In the genomic region with DNA sequence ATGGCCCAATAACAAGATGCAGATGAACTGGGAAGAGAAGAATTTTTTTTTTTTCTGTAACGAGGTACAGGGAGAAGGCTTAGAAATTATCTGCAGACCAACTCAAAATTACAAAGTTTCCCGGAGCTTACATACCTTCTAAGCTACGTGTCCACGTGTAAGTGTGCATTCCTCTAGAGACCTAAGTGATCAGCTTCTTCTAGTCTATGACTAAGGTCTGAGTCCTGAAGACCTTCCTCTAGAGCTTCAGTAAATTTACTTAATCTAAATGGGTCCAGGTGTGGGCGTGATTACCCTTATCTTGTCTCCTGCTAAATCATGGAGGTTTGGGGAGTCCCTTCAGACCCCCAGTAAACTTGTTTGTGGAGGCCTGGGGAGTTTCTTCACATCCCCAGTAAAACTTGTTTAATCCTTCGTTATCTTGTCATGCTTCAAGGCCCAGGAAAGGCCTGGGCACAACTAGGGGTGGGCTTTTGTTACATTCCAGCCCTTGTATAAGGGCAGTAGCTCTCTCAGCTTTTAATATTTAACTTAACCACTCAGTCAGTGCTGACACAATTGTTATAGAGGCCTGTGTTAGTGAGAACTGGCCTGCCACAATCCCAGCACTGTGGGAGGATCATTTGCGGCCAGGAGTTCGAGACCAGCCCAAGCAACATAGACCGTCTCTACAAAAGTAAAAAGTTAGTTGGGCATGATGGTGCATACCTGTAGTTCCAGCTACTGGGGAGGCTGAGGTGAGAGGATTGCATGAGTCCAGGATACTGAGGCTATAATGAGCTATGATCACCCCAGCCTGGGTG, we compare ENCODE assay signal across 22 cellular contexts.
A peak's percentile ranks its signal among the peaks of the same experiment; 100 is the strongest.
DNase-seq lines count a peak whose midpoint lies in the region; ATAC-seq, FAIRE-seq and TF ChIP-seq lines count a peak whose summit lies in the region.
"Had no signal": no experiment of that assay in that cellular context is flagged by ENCODE, and none has a peak within 500 bp of the region (broad histone marks: within the 10 kb centered on the region; RNA-seq: fewer than 3 reads in every experiment).

No MANE protein-coding gene starts in this region.

- peak overlapping the region; percentile 98 for H3K27ac ChIP-seq in OCI-LY7 (ENCODE audit: low read depth, low read length, poor library complexity, severe bottlenecking)
- peak overlapping the region; percentile 87 for H3K27ac ChIP-seq in keratinocyte (ENCODE audit: control insufficient read depth, insufficient read depth, low read length)
- H3K27ac ChIP-seq: HL-60, SJSA1 had no signal

- no peak for ATAC-seq in left cardiac atrium
- ATAC-seq: PC-3 had no signal

- H3K9me3 ChIP-seq in OCI-LY7 (ENCODE audit: low read length): no peaks in the 10 kb centered on the region
- no peaks in the 10 kb centered on the region for H3K9me3 ChIP-seq in keratinocyte (ENCODE audit: control insufficient read depth, low read depth, low read length)
- H3K9me3 ChIP-seq: SJSA1 had no signal

- H3K79me2 ChIP-seq in OCI-LY7 (ENCODE audit: insufficient read depth, low read depth, low read length) (peaks cover 15% of the 10 kb centered on the region; the same call in 1 of the 2 replicates), keratinocyte (ENCODE audit: control insufficient read depth, insufficient read depth, low read length) (no peaks in the 10 kb centered on the region)

- H3K4me2 ChIP-seq in OCI-LY7 (ENCODE audit: low read length) (peak overlapping the region; percentile 80), keratinocyte (ENCODE audit: control insufficient read depth, extremely low read depth, insufficient read depth, low read depth, low read length) (peak overlapping the region; percentile 68)

- POLR2A ChIA-PET in OCI-LY7 (lab: Charles Lee): interaction anchor here (0.6 to 5.7 kb wide), 10 partner anchors 8 to 537 kb away, joined by 3 to 78 read pairs (median 4); no protein-coding TSS in a partner anchor

- dilution Hi-C loops in keratinocyte (cut with MboI; ENCODE audit: extremely low pct_ligation_motif_present, low sequenced_read_pairs): no loop called here

- H3K9ac ChIP-seq in keratinocyte (ENCODE audit: control insufficient read depth, extremely low read depth, insufficient read depth, low read length): peak overlapping the region; percentile 54

- H3K4me3 ChIP-seq in OCI-LY7 (ENCODE audit: low read depth, low read length, poor library complexity, severe bottlenecking): no peak overlapping the region
- H3K4me3 ChIP-seq in keratinocyte (ENCODE audit: control insufficient read depth in 2 of 3, extremely low read depth in 1 of 3, insufficient read depth in 2 of 3, low read depth in 1 of 3, low read length in 3 of 3): peak overlapping the region in 1 of 3 experiments; percentile 16
- H3K4me3 ChIP-seq: lung, SJSA1 had no signal

- intact Hi-C loops in OCI-LY7 (cut with micrococcal nuclease; ENCODE audit: unreplicated experiment): no loop called here
- intact Hi-C loops in left cardiac atrium (cut with DNase I): no loop called here

- DNase-seq in EH (ENCODE audit: low read depth) (peak; percentile 30), OCI-LY7 (ENCODE audit: low spot score) (no peak), keratinocyte (ENCODE audit: low read depth, low spot score) (peak; percentile 83), renal cortical epithelial cell (ENCODE audit: low read depth) (peak; percentile 91), left cardiac atrium (no peak), NOMO-1 treated with DMSO at 0.1 percent for 48 hours (lab: John Stamatoyannopoulos, UW; ENCODE audit: unreplicated experiment) (no peak), frontal cortex (ENCODE audit: low spot score in 2 of 2) (no peak)
- DNase-seq: activated CD4-positive, CD25-positive, alpha-beta regulatory T cell treated with anti-CD3 and anti-CD28 coated beads, Interleukin-2, amount 50 U/mL, for 72 hours; activated CD8-positive, alpha-beta memory T cell treated with anti-CD3 and anti-CD28 coated beads for 24 hours; activated naive CD8-positive, alpha-beta T cell treated with anti-CD3 and anti-CD28 coated beads, Interleukin-2, amount 10 ng/mL, durations not matched to agents 7 days and 5 days; erythroblast; GOT3; Kasumi-1; NCI-H526 treated with DMSO at 0.1 percent for 48 hours; PC-3; posterior cingulate gyrus; small intestine; stimulated activated CD8-positive, alpha-beta memory T cell treated with anti-CD3 and anti-CD28 coated beads, Interleukin-4, amount 100 ng/mL, for 48 hours; T-helper 2 cell had no signal

- peaks cover 100% of the 10 kb centered on the region for H3K4me1 ChIP-seq in OCI-LY7 (ENCODE audit: insufficient read depth, low read length, poor library complexity, severe bottlenecking)
- peaks cover 58% of the 10 kb centered on the region for H3K4me1 ChIP-seq in keratinocyte (ENCODE audit: control insufficient read depth, extremely low read depth, insufficient read depth, low read length)
- H3K4me1 ChIP-seq: SJSA1 had no signal

- H2AFZ ChIP-seq in OCI-LY7 (ENCODE audit: low read length) (no peak overlapping the region; the same call in 1 of the 2 replicates), keratinocyte (ENCODE audit: control insufficient read depth, low read length) (no peak overlapping the region)

- CTCF ChIA-PET in OCI-LY7 (lab: Charles Lee; ENCODE audit: unreplicated experiment): interaction anchor here (0.7 to 1.3 kb wide), 2 partner anchors 10 to 49 kb away, joined by 3 to 5 read pairs; no protein-coding TSS in a partner anchor

- FAIRE-seq in keratinocyte (lab: Jason Lieb, UNC): no peak
- FAIRE-seq in frontal cortex (lab: Jason Lieb, UNC): no peak
- FAIRE-seq: small intestine had no signal

- H4K20me1 ChIP-seq in OCI-LY7 (ENCODE audit: insufficient read depth, low read length) (no peaks in the 10 kb centered on the region), keratinocyte (ENCODE audit: control insufficient read depth, extremely low read depth, insufficient read depth, low read length) (peaks cover 4% of the 10 kb centered on the region)

- BruUV-seq in OCI-LY7 (replicated peaks; lab: Mats Ljungman, UMichigan): no TSS peak

- no peaks in the 10 kb centered on the region for H3K27me3 ChIP-seq in keratinocyte (ENCODE audit: control insufficient read depth, extremely low read depth, insufficient read depth, low read length)
- H3K27me3 ChIP-seq: SJSA1 had no signal

- no peaks in the 10 kb centered on the region for H3K9me2 ChIP-seq in OCI-LY7 (ENCODE audit: insufficient read depth, low read length)

- TF ChIP-seq CTCF in OCI-LY7 (conservative IDR thresholded peaks at IDR 0.05; ENCODE audit: low read length) (no peak), keratinocyte (optimal IDR thresholded peaks at IDR 0.05 in 1 of 3, IDR thresholded peaks at IDR 0.05 in 1 of 3, conservative IDR thresholded peaks at IDR 0.05 in 1 of 3; ENCODE audit: extremely low read depth in 1 of 3, insufficient read depth in 2 of 3, low read length in 3 of 3) (no peak)

- H3K36me3 ChIP-seq in OCI-LY7 (ENCODE audit: insufficient read depth, low read length) (no peaks in the 10 kb centered on the region), keratinocyte (ENCODE audit: control insufficient read depth in 2 of 2, extremely low read depth in 1 of 2, insufficient read depth in 2 of 2, low read length in 2 of 2) (no peaks in the 10 kb centered on the region)
- H3K36me3 ChIP-seq: SJSA1 had no signal

- H3K9me1 ChIP-seq in keratinocyte (ENCODE audit: control insufficient read depth, extremely low read depth, insufficient read depth, low read length): no peaks in the 10 kb centered on the region

Comparison
In these comparisons a context has a peak if more than half of its experiments do, and no peak if none do; other contexts are left out.
1. DNase-seq: peak in EH (single experiment), keratinocyte (single experiment) and renal cortical epithelial cell (single experiment); none in OCI-LY7 (single experiment), left cardiac atrium (single experiment), NOMO-1 treated with DMSO at 0.1 percent for 48 hours (single experiment) and frontal cortex (0 of 2).